10 cellular contexts compared by ENCODE assay signal in the genomic region with DNA sequence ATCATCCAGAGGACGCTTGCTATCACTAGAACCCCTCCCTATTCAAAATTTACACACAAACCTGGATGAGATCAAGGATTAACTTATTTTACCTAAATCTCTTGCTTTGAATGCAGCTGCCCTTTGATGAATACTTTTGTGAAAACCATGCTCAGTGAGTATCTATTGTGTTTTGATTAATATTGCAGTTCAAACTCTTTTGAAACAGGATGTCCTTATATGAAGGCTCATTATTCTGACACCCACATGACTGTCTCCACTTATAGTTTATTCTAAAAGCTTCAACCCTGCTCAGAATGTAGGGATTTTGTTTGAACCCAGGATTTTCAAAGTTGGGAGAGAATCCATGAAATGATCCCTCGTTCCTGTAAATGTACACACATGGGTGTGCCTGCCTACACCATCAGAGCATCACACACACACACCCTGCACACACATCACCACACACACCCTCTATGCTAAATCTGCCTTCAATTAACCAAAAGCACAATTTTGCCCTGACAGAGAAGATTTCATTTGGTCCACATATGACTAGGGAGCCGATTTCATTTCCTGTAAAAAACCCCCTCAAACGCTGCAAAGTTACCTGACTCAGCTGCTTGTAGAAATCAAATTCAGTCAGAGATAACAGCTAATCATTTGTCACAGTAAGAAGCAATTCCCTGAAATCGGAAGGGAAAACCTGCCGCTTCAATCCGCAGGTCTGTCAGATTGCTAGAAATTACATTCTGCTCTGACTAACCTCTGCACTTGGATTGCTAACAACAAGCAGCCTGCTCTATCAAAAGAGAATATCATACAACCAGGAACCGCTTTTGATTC.
DNase-seq lines count a peak whose midpoint lies in the region; ATAC-seq and TF ChIP-seq lines count a peak whose summit lies in the region.
"Had no signal": no experiment of that assay in that cellular context is flagged by ENCODE, and none has a peak within 500 bp of the region (broad histone marks: within the 10 kb centered on the region; RNA-seq: fewer than 3 reads in every experiment).

No MANE protein-coding gene starts in this region.

- H3K27ac Mint-ChIP-seq in T-helper 1 cell treated with Interleukin-12 subunit alpha and Interleukin-12 subunit beta and Interleukin-4 antibody, amounts not matched to agents 30 μg/mL and 1 μg/mL, for 36 hours = peak overlapping the region; percentile 21

- H3K36me3 ChIP-seq in left lung = peaks cover 0 to 3% of the 10 kb centered on the region in 2 donors
- H3K36me3 ChIP-seq in tibial artery = no peaks in the 10 kb centered on the region
- H3K36me3 ChIP-seq in PC-3 (ENCODE audit: low read depth, low read length) = no peaks in the 10 kb centered on the region

- no peaks in the 10 kb centered on the region for H3F3A ChIP-seq in PC-3 (ENCODE audit: low read length, unreplicated experiment)

- intact Hi-C loops in left lung (cut with DNase I) (no loop called here), tibial artery (cut with DNase I; ENCODE audit: low total_unique reads) (no loop called here), PC-3 (cut with micrococcal nuclease) (no loop called here)

- H3K27ac ChIP-seq in left lung (peak overlapping the region; percentile 55 to 66), tibial artery (peak overlapping the region in 1 of 2 donors; percentile 65), PC-3 (ENCODE audit: low read length) (no peak overlapping the region)

- H3K9ac ChIP-seq in PC-3 (ENCODE audit: low read length) = no peak overlapping the region

- H3K9me3 Mint-ChIP-seq in T-helper 1 cell treated with Interleukin-12 subunit alpha and Interleukin-12 subunit beta and Interleukin-4 antibody, amounts not matched to agents 30 μg/mL and 1 μg/mL, for 36 hours = no peaks in the 10 kb centered on the region

- H3K4me3 Mint-ChIP-seq in T-helper 1 cell treated with Interleukin-12 subunit alpha and Interleukin-12 subunit beta and Interleukin-4 antibody, amounts not matched to agents 30 μg/mL and 1 μg/mL, for 36 hours = no peak overlapping the region

- POLR2A ChIA-PET in PC-3 (lab: Charles Lee; ENCODE audit: unreplicated experiment) = no interaction called here

- H3K27me3 ChIP-seq in left lung (no peaks in the 10 kb centered on the region), tibial artery (no peaks in the 10 kb centered on the region), PC-3 (ENCODE audit: low read length) (no peaks in the 10 kb centered on the region)

- H3K36me3 Mint-ChIP-seq in T-helper 1 cell treated with Interleukin-12 subunit alpha and Interleukin-12 subunit beta and Interleukin-4 antibody, amounts not matched to agents 30 μg/mL and 1 μg/mL, for 36 hours (ENCODE audit: low read depth) = peaks cover 2% of the 10 kb centered on the region

- BruUV-seq in PC-3 (replicated peaks; lab: Mats Ljungman, UMichigan) = no TSS peak

- H3K4me1 Mint-ChIP-seq in T-helper 1 cell treated with Interleukin-12 subunit alpha and Interleukin-12 subunit beta and Interleukin-4 antibody, amounts not matched to agents 30 μg/mL and 1 μg/mL, for 36 hours (ENCODE audit: low read depth) = peaks cover 31% of the 10 kb centered on the region

- H3K4me2 ChIP-seq in PC-3 (ENCODE audit: low read length) = no peak overlapping the region

- H3K4me3 ChIP-seq in left lung (no peak overlapping the region), tibial artery (no peak overlapping the region), PC-3 (ENCODE audit: low read length) (no peak overlapping the region)

- peaks cover 15 to 97% of the 10 kb centered on the region in 2 donors for H3K4me1 ChIP-seq in left lung
- peaks cover 0 to 97% (median 37%) of the 10 kb centered on the region in 4 donors for H3K4me1 ChIP-seq in tibial artery
- no peaks in the 10 kb centered on the region for H3K4me1 ChIP-seq in PC-3 (ENCODE audit: insufficient read depth, low read length)

- no peaks in the 10 kb centered on the region for H3K9me3 ChIP-seq in left lung
- H3K9me3 ChIP-seq in tibial artery = no peaks in the 10 kb centered on the region
- no peaks in the 10 kb centered on the region for H3K9me3 ChIP-seq in PC-3 (ENCODE audit: low read length)

- H4K20me1 ChIP-seq in PC-3 (ENCODE audit: low read length) = no peaks in the 10 kb centered on the region

- no peaks in the 10 kb centered on the region for H3K9me2 ChIP-seq in PC-3 (replicated peaks; ENCODE audit: low read length)

- no peak overlapping the region for H2AFZ ChIP-seq in PC-3 (ENCODE audit: low read length)

- ATAC-seq in left lung (no peak), HG03439 (IDR thresholded peaks at IDR 0.05; ENCODE audit: unreplicated experiment) (no peak), PC-3 (no peak)

- peaks cover 10% of the 10 kb centered on the region for H3K27me3 Mint-ChIP-seq in T-helper 1 cell treated with Interleukin-12 subunit alpha and Interleukin-12 subunit beta and Interleukin-4 antibody, amounts not matched to agents 30 μg/mL and 1 μg/mL, for 36 hours (ENCODE audit: low read depth)

- CTCF ChIA-PET in PC-3 (lab: Charles Lee) = no interaction called here

- TF ChIP-seq CTCF in left lung (IDR thresholded peaks at IDR 0.05) (no peak), tibial artery (IDR thresholded peaks at IDR 0.05) (no peak), PC-3 (conservative IDR thresholded peaks at IDR 0.05; ENCODE audit: low read depth, low read length) (no peak)

- peak; percentile 21 for DNase-seq in stimulated activated naive CD4-positive, alpha-beta T cell treated with Interleukin-2 at 50 U/mL for 16 hours (lab: John Stamatoyannopoulos, UW)
- DNase-seq in stimulated activated naive CD4-positive, alpha-beta T cell (lab: John Stamatoyannopoulos, UW) = no peak
- no peak for DNase-seq in left lung
- no peak for DNase-seq in tibial artery
- no peak for DNase-seq in PC-3
- no peak for DNase-seq in OCI-M1 (lab: John Stamatoyannopoulos, UW)
- DNase-seq: activated CD8-positive, alpha-beta memory T cell treated with anti-CD3 and anti-CD28 coated beads, Interleukin-2, amount 50 U/mL, for 4 hours; NCI-H524 treated with DMSO at 0.1 percent for 48 hours had no signal

- H3K79me2 ChIP-seq in PC-3 (ENCODE audit: low read length) = no peaks in the 10 kb centered on the region
